Comparison of ENCODE assay signal across 3 cellular contexts in the genomic region with DNA sequence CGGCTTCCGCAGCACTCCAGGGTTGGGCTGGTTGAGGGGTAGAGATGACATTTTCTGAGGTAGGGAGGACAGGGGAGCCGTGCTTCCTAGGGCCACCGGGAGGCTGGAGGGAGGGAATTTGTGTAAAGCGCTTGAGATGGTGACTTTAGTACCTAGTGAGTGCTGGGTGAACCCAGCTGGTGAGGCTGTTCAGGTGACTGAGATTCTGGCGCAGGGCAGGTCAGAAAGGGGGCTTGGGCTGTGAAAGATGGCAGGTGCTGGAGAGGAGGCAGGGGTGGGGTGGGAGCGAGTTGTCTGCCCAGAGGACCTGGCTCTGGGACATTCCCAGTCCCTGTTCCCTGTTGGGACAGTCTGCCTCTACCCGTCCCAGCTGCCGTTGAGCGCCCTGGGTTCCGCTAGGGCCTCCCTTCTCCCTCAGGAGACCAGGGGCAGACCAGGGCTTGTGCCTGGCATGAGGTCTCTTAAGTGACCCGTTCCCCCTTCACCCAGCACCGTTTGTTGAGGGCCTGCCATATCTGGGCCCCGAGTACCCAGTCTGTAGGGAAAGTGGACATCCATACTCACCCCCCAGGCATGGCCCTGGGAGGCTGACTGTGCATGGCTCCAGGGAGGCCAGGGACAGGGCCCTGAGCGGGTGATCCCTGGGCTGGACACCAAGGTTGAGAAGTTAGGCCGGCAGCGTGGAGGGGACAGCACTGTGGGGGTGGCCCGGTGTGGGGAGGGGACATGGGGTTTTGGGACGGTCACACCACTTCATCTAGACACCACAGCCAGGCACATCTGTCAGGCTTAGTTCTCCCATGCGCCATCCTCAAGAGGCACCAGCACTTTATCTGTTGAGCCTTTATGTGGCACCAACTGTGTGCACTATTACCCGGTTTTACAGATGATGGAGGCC.
TF ChIP-seq lines count a peak whose summit lies in the region.

No MANE protein-coding gene starts in this region.

TF ChIP-seq in GM12891, 5 proteins besides CTCF, POLR2A, EP300 and RAD21:
- TF ChIP-seq POLR2AphosphoS5 (IDR thresholded peaks at IDR 0.05; ENCODE audit: low read depth, low read length): peak; percentile 46
- TF ChIP-seq POU2F2 (IDR thresholded peaks at IDR 0.05; ENCODE audit: low read depth, low read length): no peak; the same call in 1 of the 2 replicates
- TF ChIP-seq PAX5 (IDR thresholded peaks at IDR 0.05; ENCODE audit: insufficient read depth, low read length, severe bottlenecking): no peak
- no peak for TF ChIP-seq TAF1 (IDR thresholded peaks at IDR 0.05; ENCODE audit: low read depth, low read length)

TF ChIP-seq in SK-N-SH treated with all-trans-retinoic acid at 6 μM for 48 hours, 23 proteins besides CTCF, POLR2A, EP300 and RAD21:
- no peak for TF ChIP-seq ZFP30 (CRISPR knock-in tag; IDR thresholded peaks at IDR 0.05)
- TF ChIP-seq GLIS3 (CRISPR knock-in tag; IDR thresholded peaks at IDR 0.05): 0 out of 2 replicates have a peak, but pooled peaks have one; percentile 1

TF ChIP-seq in HepG2, 621 proteins besides CTCF, POLR2A, EP300 and RAD21:
- TF ChIP-seq PHF8 (CRISPR knock-in tag; IDR thresholded peaks at IDR 0.05) (no peak), ZKSCAN8 (CRISPR knock-in tag; IDR thresholded peaks at IDR 0.05; ENCODE audit: borderline replicate concordance) (peak; percentile 57; the same call in 1 of the 2 replicates), AGO1 (IDR thresholded peaks at IDR 0.05; ENCODE audit: low read depth, low read length, poor library complexity, severe bottlenecking) (peak; percentile 64), POLR2G (IDR thresholded peaks at IDR 0.05; ENCODE audit: low read depth, low read length) (peak; percentile 61)
